29 cellular contexts compared by ENCODE assay signal in the genomic region with DNA sequence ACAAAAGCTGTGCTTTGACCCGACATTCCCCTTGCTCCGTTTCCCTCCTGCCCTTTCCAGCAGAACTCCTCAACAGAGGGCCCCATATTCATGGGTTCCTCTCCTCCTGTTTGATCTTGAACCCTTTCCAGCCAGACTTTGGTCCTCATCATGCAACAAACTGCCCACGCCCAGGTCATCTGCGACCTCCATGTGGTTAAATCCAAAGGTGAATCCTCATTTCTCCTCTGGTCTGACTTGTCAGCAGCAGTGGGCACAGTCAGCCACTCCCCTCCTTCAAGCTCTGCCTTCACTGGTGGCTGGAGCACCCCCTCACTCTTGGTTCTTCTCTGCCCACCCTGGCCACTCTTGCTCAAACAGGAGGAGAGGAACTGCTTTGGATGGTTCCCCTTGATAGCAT. TPM values are rescaled to one million over a fixed set of nuclear protein-coding genes. Genes with fewer than 3 reads are reported as not detected.
DNase-seq lines count a peak whose midpoint lies in the region; ATAC-seq, FAIRE-seq and TF ChIP-seq lines count a peak whose summit lies in the region.
"Had no signal": no experiment of that assay in that cellular context is flagged by ENCODE, and none has a peak within 500 bp of the region (broad histone marks: within the 10 kb centered on the region; RNA-seq: fewer than 3 reads in every experiment).

No MANE protein-coding gene starts in this region.

- H3K23me2 ChIP-seq in H1 (ENCODE audit: low read depth, low read length) = peaks cover 7% of the 10 kb centered on the region; the same call in 1 of the 2 replicates

- CTCF ChIA-PET in H1 (lab: Charles Lee; ENCODE audit: partially characterized antibody) = interaction anchor here (0.8 to 13.1 kb wide), 18 partner anchors 9 to 395 kb away, joined by 3 to 261 read pairs (median 8); a partner anchor contains a TSS

- no peak overlapping the region for H2BK15ac ChIP-seq in H1 (ENCODE audit: low read length)
- H2BK15ac ChIP-seq in mesenchymal stem cell (ENCODE audit: low read depth, poor library complexity, severe bottlenecking) = no peak overlapping the region

- H3K79me1 ChIP-seq in H1 (ENCODE audit: low read depth, low read length) = no peaks in the 10 kb centered on the region
- H3K79me1 ChIP-seq in mesenchymal stem cell (replicated peaks; ENCODE audit: low read length, poor library complexity, severe bottlenecking) = peaks cover 51% of the 10 kb centered on the region

- no peak overlapping the region for H2AFZ ChIP-seq in H1 (ENCODE audit: low read length)
- H2AFZ ChIP-seq in mesenchymal stem cell (ENCODE audit: low read depth, low read length) = no peak overlapping the region

- H3K27me3 ChIP-seq in H1 (replicated peaks in 1 of 4; ENCODE audit: control insufficient read depth in 3 of 4, extremely low read depth in 1 of 4, insufficient read depth in 3 of 4, low read length in 3 of 4) (peaks cover 0 to 4% (median under 1%) of the 10 kb centered on the region in 4 experiments; a peak in 4 of 7 replicates), mesenchymal stem cell (ENCODE audit: control insufficient read depth in 1 of 2, insufficient read depth in 1 of 2, low read length in 2 of 2) (no peaks in the 10 kb centered on the region), stomach smooth muscle (ENCODE audit: control insufficient read depth in 1 of 2, insufficient read depth in 2 of 2, low read length in 2 of 2) (no peaks in the 10 kb centered on the region)
- H3K27me3 ChIP-seq: breast epithelium, stomach, upper lobe of right lung had no signal

- H2BK5ac ChIP-seq in H1 (ENCODE audit: low read depth, low read length) (no peak overlapping the region), mesenchymal stem cell (ENCODE audit: low read depth, low read length, poor library complexity, severe bottlenecking) (no peak overlapping the region)

- FAIRE-seq in H1 (lab: Jason Lieb, UNC) = no peak
- FAIRE-seq in urothelium cell line (lab: Jason Lieb, UNC) = no peak
- FAIRE-seq: endometrium, HTR-8/SVneo, RCC 7860 had no signal

- no peak overlapping the region for H3K14ac ChIP-seq in H1 (ENCODE audit: insufficient read length)
- peak overlapping the region in 1 of 2 experiments; percentile 24 for H3K14ac ChIP-seq in mesenchymal stem cell (ENCODE audit: low read length in 2 of 2)

- no peak overlapping the region for H2BK120ac ChIP-seq in H1 (replicated peaks; ENCODE audit: low read depth, low read length)
- no peak overlapping the region for H2BK120ac ChIP-seq in mesenchymal stem cell (ENCODE audit: low read depth, low read length)

- H3K4me3 ChIP-seq in H1 (ENCODE audit: extremely low read depth in 1 of 4, insufficient read depth in 2 of 4, low read depth in 3 of 4, low read length in 4 of 4) = no peak overlapping the region
- H3K4me3 ChIP-seq in mesenchymal stem cell (ENCODE audit: insufficient read depth in 1 of 2, low read depth in 1 of 2, low read length in 2 of 2) = no peak overlapping the region
- H3K4me3 ChIP-seq in stomach smooth muscle (ENCODE audit: low read length in 2 of 2) = peak overlapping the region in 1 of 2 donors; percentile 98
- H3K4me3 ChIP-seq: breast epithelium, SK-N-MC, stomach, upper lobe of right lung had no signal

- TF ChIP-seq CTCF in H1 (IDR thresholded peaks at IDR 0.05; ENCODE audit: control extremely low read depth in 1 of 3, insufficient read depth in 1 of 3, low read depth in 1 of 3, low read length in 3 of 3) = no peak

- no peak for ATAC-seq in activated naive CD8-positive, alpha-beta T cell treated with anti-CD3 and anti-CD28 coated beads, Interleukin-2, amount 10 ng/mL, durations not matched to agents 7 days and 5 days (ENCODE audit: low read depth)
- no peak for ATAC-seq in HG02852 (IDR thresholded peaks at IDR 0.05; ENCODE audit: unreplicated experiment)
- ATAC-seq: activated CD4-positive, alpha-beta T cell treated with anti-CD3 and anti-CD28 coated beads for 36 hours; activated T-cell treated with anti-CD3 and anti-CD28 coated beads, Interleukin-2, amount 50 U/mL, for 72 hours; sciatic nerve; upper lobe of right lung had no signal

- H3K9me3 ChIP-seq in H1 (ENCODE audit: insufficient read depth in 2 of 2, low read depth in 1 of 2, low read length in 1 of 2) (no peaks in the 10 kb centered on the region), mesenchymal stem cell (ENCODE audit: control insufficient read depth, low read length) (no peaks in the 10 kb centered on the region), stomach smooth muscle (ENCODE audit: control insufficient read depth in 2 of 2, low read length in 2 of 2) (no peaks in the 10 kb centered on the region)
- H3K9me3 ChIP-seq: breast epithelium, stomach, upper lobe of right lung had no signal

- no peak for DNase-seq in activated naive CD8-positive, alpha-beta T cell treated with anti-CD3 and anti-CD28 coated beads, Interleukin-2, amount 10 ng/mL, durations not matched to agents 7 days and 5 days
- no peak for DNase-seq in activated naive CD8-positive, alpha-beta T cell treated with anti-CD3 and anti-CD28 coated beads for 36 hours
- no peak for DNase-seq in H1 (ENCODE audit: low read depth in 1 of 2, low spot score in 2 of 2)
- DNase-seq in mesenchymal stem cell = no peak
- DNase-seq in urothelium cell line (ENCODE audit: low spot score) = no peak
- DNase-seq in cerebellum (ENCODE audit: low spot score) = no peak
- DNase-seq: activated CD4-positive, alpha-beta T cell treated with anti-CD3 and anti-CD28 coated beads for 36 hours; activated CD8-positive, alpha-beta memory T cell treated with anti-CD3 and anti-CD28 coated beads for 24 hours; activated naive CD4-positive, alpha-beta T cell treated with Interleukin-2 at 50 U/mL for 16 hours; activated T-cell treated with anti-CD3 and anti-CD28 coated beads, Interleukin-2, amount 50 U/mL, for 72 hours; amniotic stem cell; cortex of kidney; GOT3; NCI-H1694 treated with DMSO at 0.1 percent for 48 hours; NCI-H2171 treated with DMSO at 0.1 percent for 48 hours; NCI-H524 treated with DMSO at 0.1 percent for 48 hours; stomach; upper lobe of right lung had no signal

- H2BK20ac ChIP-seq in H1 (ENCODE audit: low read length) = no peak overlapping the region

- H3K27ac Mint-ChIP-seq in activated naive CD8-positive, alpha-beta T cell treated with anti-CD3 and anti-CD28 coated beads, Interleukin-2, amount 10 ng/mL, durations not matched to agents 7 days and 5 days = peak overlapping the region; percentile 27
- no peak overlapping the region for H3K27ac Mint-ChIP-seq in activated naive CD8-positive, alpha-beta T cell treated with anti-CD3 and anti-CD28 coated beads for 36 hours
- H3K27ac Mint-ChIP-seq: activated CD4-positive, alpha-beta T cell treated with anti-CD3 and anti-CD28 coated beads for 36 hours; activated T-cell treated with anti-CD3 and anti-CD28 coated beads, Interleukin-2, amount 50 U/mL, for 72 hours; nephron; T-helper 1 cell treated with Interleukin-12 subunit alpha and Interleukin-12 subunit beta and Interleukin-4 antibody, amounts not matched to agents 30 μg/mL and 1 μg/mL, for 36 hours had no signal

- H3K23ac ChIP-seq in H1 (ENCODE audit: insufficient read length) = no peak overlapping the region
- no peak overlapping the region for H3K23ac ChIP-seq in mesenchymal stem cell (ENCODE audit: low read length in 2 of 2)

- H3K9ac ChIP-seq in H1 (replicated peaks in 1 of 4; ENCODE audit: extremely low read depth in 1 of 4, low read depth in 3 of 4, low read length in 3 of 4) (no peak overlapping the region), mesenchymal stem cell (ENCODE audit: low read length) (no peak overlapping the region), stomach smooth muscle (ENCODE audit: low read length in 2 of 2) (peak overlapping the region; percentile 36 to 40)

- H3K27ac ChIP-seq in H1 (ENCODE audit: low read depth, low read length) = no peak overlapping the region
- no peak overlapping the region for H3K27ac ChIP-seq in mesenchymal stem cell (ENCODE audit: low read length, poor library complexity, severe bottlenecking)
- peak overlapping the region; percentile 97 for H3K27ac ChIP-seq in stomach smooth muscle (ENCODE audit: low read length)
- H3K27ac ChIP-seq: 22Rv1, breast epithelium, SK-N-MC, upper lobe of right lung had no signal

- H3K36me3 Mint-ChIP-seq in activated naive CD8-positive, alpha-beta T cell treated with anti-CD3 and anti-CD28 coated beads, Interleukin-2, amount 10 ng/mL, durations not matched to agents 7 days and 5 days = peaks cover 2% of the 10 kb centered on the region
- no peaks in the 10 kb centered on the region for H3K36me3 Mint-ChIP-seq in activated naive CD8-positive, alpha-beta T cell treated with anti-CD3 and anti-CD28 coated beads for 36 hours

- no peaks in the 10 kb centered on the region for H4K20me1 ChIP-seq in H1 (replicated peaks in 1 of 2; ENCODE audit: control insufficient read depth in 1 of 2, insufficient read depth in 2 of 2, low read length in 2 of 2)

- H3K4me2 ChIP-seq in H1 (ENCODE audit: insufficient read depth in 1 of 2, low read depth in 2 of 2, low read length in 2 of 2) (no peak overlapping the region), mesenchymal stem cell (ENCODE audit: low read length, poor library complexity, severe bottlenecking) (no peak overlapping the region)

- no peaks in the 10 kb centered on the region for H3K36me3 ChIP-seq in H1 (ENCODE audit: control insufficient read depth in 2 of 4, insufficient read depth in 4 of 4, low read length in 3 of 4)
- peaks cover 38 to 43% of the 10 kb centered on the region in 2 experiments for H3K36me3 ChIP-seq in mesenchymal stem cell (ENCODE audit: control insufficient read depth in 1 of 2, insufficient read depth in 2 of 2, low read depth in 1 of 2, low read length in 2 of 2)
- peaks cover 13 to 25% of the 10 kb centered on the region in 2 donors for H3K36me3 ChIP-seq in stomach smooth muscle (ENCODE audit: control insufficient read depth in 2 of 2, insufficient read depth in 2 of 2, low read length in 2 of 2)
- H3K36me3 ChIP-seq: breast epithelium had no signal

- H3K4me3 Mint-ChIP-seq in activated naive CD8-positive, alpha-beta T cell treated with anti-CD3 and anti-CD28 coated beads, Interleukin-2, amount 10 ng/mL, durations not matched to agents 7 days and 5 days = no peak overlapping the region
- no peak overlapping the region for H3K4me3 Mint-ChIP-seq in activated naive CD8-positive, alpha-beta T cell treated with anti-CD3 and anti-CD28 coated beads for 36 hours
- H3K4me3 Mint-ChIP-seq: activated CD4-positive, alpha-beta T cell treated with anti-CD3 and anti-CD28 coated beads for 36 hours; activated T-cell treated with anti-CD3 and anti-CD28 coated beads, Interleukin-2, amount 50 U/mL, for 72 hours; T-helper 1 cell treated with Interleukin-12 subunit alpha and Interleukin-12 subunit beta and Interleukin-4 antibody, amounts not matched to agents 30 μg/mL and 1 μg/mL, for 36 hours had no signal

- H2AK5ac ChIP-seq in H1 (ENCODE audit: low read depth, low read length) (0 out of 2 replicates have a peak overlapping the region, but pooled peaks have one; percentile 65), mesenchymal stem cell (ENCODE audit: low read length, severe bottlenecking) (peak overlapping the region; percentile 43)

- H4K8ac ChIP-seq in H1 (ENCODE audit: extremely low read depth, insufficient read depth, low read length) = no peak overlapping the region
- no peak overlapping the region for H4K8ac ChIP-seq in mesenchymal stem cell (ENCODE audit: low read length)

- H2BK12ac ChIP-seq in H1 (ENCODE audit: low read depth, low read length) (no peak overlapping the region), mesenchymal stem cell (ENCODE audit: low read length in 2 of 2) (no peak overlapping the region)

- H3K18ac ChIP-seq in H1 (ENCODE audit: extremely low read depth, low read length) = no peak overlapping the region
- H3K18ac ChIP-seq in mesenchymal stem cell (ENCODE audit: low read depth in 1 of 2, low read length in 2 of 2) = no peak overlapping the region

- no peaks in the 10 kb centered on the region for H3K9me3 Mint-ChIP-seq in activated naive CD8-positive, alpha-beta T cell treated with anti-CD3 and anti-CD28 coated beads, Interleukin-2, amount 10 ng/mL, durations not matched to agents 7 days and 5 days
- H3K9me3 Mint-ChIP-seq in activated naive CD8-positive, alpha-beta T cell treated with anti-CD3 and anti-CD28 coated beads for 36 hours = no peaks in the 10 kb centered on the region
- H3K9me3 Mint-ChIP-seq: activated T-cell treated with anti-CD3 and anti-CD28 coated beads, Interleukin-2, amount 50 U/mL, for 72 hours; nephron; T-helper 1 cell treated with Interleukin-12 subunit alpha and Interleukin-12 subunit beta and Interleukin-4 antibody, amounts not matched to agents 30 μg/mL and 1 μg/mL, for 36 hours had no signal

- H3K4me1 Mint-ChIP-seq in activated naive CD8-positive, alpha-beta T cell treated with anti-CD3 and anti-CD28 coated beads, Interleukin-2, amount 10 ng/mL, durations not matched to agents 7 days and 5 days = peaks cover 11% of the 10 kb centered on the region
- peaks cover 17% of the 10 kb centered on the region for H3K4me1 Mint-ChIP-seq in activated naive CD8-positive, alpha-beta T cell treated with anti-CD3 and anti-CD28 coated beads for 36 hours

- H4K91ac ChIP-seq in H1 (replicated peaks; ENCODE audit: insufficient read length, low read length) (no peak overlapping the region), mesenchymal stem cell (ENCODE audit: low read length) (no peak overlapping the region)

- H3K56ac ChIP-seq in H1 (replicated peaks; ENCODE audit: insufficient read length, low read depth, low read length) = no peak overlapping the region

- H3K4me1 ChIP-seq in H1 (replicated peaks in 1 of 4; ENCODE audit: control insufficient read depth in 3 of 4, insufficient read depth in 4 of 4, low read length in 3 of 4) (peaks cover 0 to 11% (median 7%) of the 10 kb centered on the region in 4 experiments; a peak in 5 of 7 replicates), mesenchymal stem cell (ENCODE audit: control insufficient read depth, insufficient read depth, low read depth, low read length) (peaks cover 32% of the 10 kb centered on the region), stomach smooth muscle (ENCODE audit: control insufficient read depth, insufficient read depth, low read length) (peaks cover 71% of the 10 kb centered on the region)

- no peak for TF ChIP-seq RAD21 in H1 (IDR thresholded peaks at IDR 0.05 in 1 of 2, conservative IDR thresholded peaks at IDR 0.05 in 1 of 2; ENCODE audit: low read depth in 2 of 2, low read length in 2 of 2)

- no peak for TF ChIP-seq POLR2A in H1 (IDR thresholded peaks at IDR 0.05; ENCODE audit: control extremely low read depth in 1 of 2, low read depth in 2 of 2, low read length in 2 of 2)

- H4K5ac ChIP-seq in H1 (ENCODE audit: insufficient read length, low read depth, low read length) = no peak overlapping the region

- no peaks in the 10 kb centered on the region for H3K27me3 Mint-ChIP-seq in activated naive CD8-positive, alpha-beta T cell treated with anti-CD3 and anti-CD28 coated beads, Interleukin-2, amount 10 ng/mL, durations not matched to agents 7 days and 5 days
- no peaks in the 10 kb centered on the region for H3K27me3 Mint-ChIP-seq in activated naive CD8-positive, alpha-beta T cell treated with anti-CD3 and anti-CD28 coated beads for 36 hours
- H3K27me3 Mint-ChIP-seq: activated CD4-positive, alpha-beta T cell treated with anti-CD3 and anti-CD28 coated beads for 36 hours had no signal

- no peak for TF ChIP-seq EP300 in H1 (IDR thresholded peaks at IDR 0.05; ENCODE audit: borderline replicate concordance in 1 of 2, low read depth in 2 of 2, low read length in 2 of 2)

- H3K4ac ChIP-seq in H1 (replicated peaks; ENCODE audit: insufficient read length, low read depth, low read length) (no peak overlapping the region), mesenchymal stem cell (ENCODE audit: low read depth in 1 of 2, low read length in 2 of 2) (no peak overlapping the region)

- WGBS in H1 (ENCODE audit: extremely low coverage in 1 of 2, insufficient coverage in 1 of 2, insufficient read length in 1 of 2, insufficient replicate concordance in 2 of 2, low coverage in 1 of 2, low lambda C conversion rate in 2 of 2, missing lambda C conversion rate in 1 of 2), 2 experiments = 90% methylated on average over 4 of the region's 4 CpGs; no CpG with 5 or more reads in 1 of the 2 experiments
- 90% methylated on average over 4 of the region's 4 CpGs for WGBS in mesenchymal stem cell

- POLR2A ChIA-PET in activated naive CD8-positive, alpha-beta T cell treated with anti-CD3 and anti-CD28 coated beads, Interleukin-2, amount 10 ng/mL, durations not matched to agents 7 days and 5 days (lab: Charles Lee) = interaction anchor here (1.1 kb wide), 1 partner anchor 72 kb away, joined by 3 read pairs; no protein-coding TSS in a partner anchor
- POLR2A ChIA-PET in H1 (lab: Charles Lee; ENCODE audit: partially characterized antibody) = interaction anchor here (0.5 to 1.1 kb wide), 3 partner anchors 8 to 202 kb away, joined by 3 to 6 read pairs (median 5); a partner anchor contains a TSS

- H3K79me2 ChIP-seq in H1 (ENCODE audit: control insufficient read depth in 1 of 2, insufficient read depth in 2 of 2, low read length in 2 of 2) = no peaks in the 10 kb centered on the region

RNA-seq across cellular contexts. Expression of a gene that starts 2.7 kb away (rescaled TPM):
- 10 to 100 TPM; 13.8 to 14.8 TPM for total RNA-seq in activated naive CD8-positive, alpha-beta T cell treated with anti-CD3 and anti-CD28 coated beads, Interleukin-2, amount 10 ng/mL, durations not matched to agents 7 days and 5 days
- 1 to 10 TPM; 5.9 to 6.0 TPM for total RNA-seq in activated naive CD8-positive, alpha-beta T cell treated with anti-CD3 and anti-CD28 coated beads for 36 hours
- 11.1 and 11.2 TPM in 2 replicates for total RNA-seq in H1 (2021; fragmentation: NEBNext Ultra II Directional; extraction: Animal tissue kit (Norgen Biotek cat#: 25700))
- polyA plus RNA-seq in H1 (2011; rRNA removed) = 11.3 and 16.1 TPM in 2 replicates
- polyA plus RNA-seq in H1 (2011; cell fraction: cytosol; rRNA removed) = 11.0 TPM
- polyA plus RNA-seq in H1 (2011; cell fraction: nucleus; rRNA removed) = 19.6 TPM
- polyA plus RNA-seq in H1 (2012, experiment 1 of 2) = 9.2 to 14.1 TPM (median 13.6 TPM) in 4 replicates
- polyA plus RNA-seq in H1 (2012, experiment 2 of 2) = 16.1 TPM
- 8.8 TPM for polyA plus RNA-seq in H1 (2013, experiment 1 of 2)
- 7.7 TPM for polyA plus RNA-seq in H1 (2013, experiment 2 of 2)
- polyA minus RNA-seq in H1 (2011; rRNA and poly(A)+ RNA removed) = 9.0 and 12.8 TPM in 2 replicates
- polyA minus RNA-seq in H1 (2011; cell fraction: cytosol; rRNA and poly(A)+ RNA removed) = 4.8 TPM
- 22.9 TPM for polyA minus RNA-seq in H1 (2011; cell fraction: nucleus; rRNA and poly(A)+ RNA removed)
- 42.4 TPM for polyA plus RNA-seq in mesenchymal stem cell (2013, experiment 1 of 2)
- 39.8 TPM for polyA plus RNA-seq in mesenchymal stem cell (2013, experiment 2 of 2)
- total RNA-seq in cerebellum = 10.0 TPM

RNA-seq across cellular contexts. Expression of a gene that starts 18.7 kb away (rescaled TPM):
- total RNA-seq in activated naive CD8-positive, alpha-beta T cell treated with anti-CD3 and anti-CD28 coated beads, Interleukin-2, amount 10 ng/mL, durations not matched to agents 7 days and 5 days = not detected
- not detected for total RNA-seq in activated naive CD8-positive, alpha-beta T cell treated with anti-CD3 and anti-CD28 coated beads for 36 hours
- 0.04 and 0.06 TPM in 2 replicates for total RNA-seq in H1 (2021; fragmentation: NEBNext Ultra II Directional; extraction: Animal tissue kit (Norgen Biotek cat#: 25700))
- 0.06 and 0.13 TPM in 2 replicates for polyA plus RNA-seq in H1 (2011; rRNA removed)
- 0.16 TPM for polyA plus RNA-seq in H1 (2011; cell fraction: cytosol; rRNA removed)
- 0.34 TPM for polyA plus RNA-seq in H1 (2011; cell fraction: nucleus; rRNA removed)
- polyA plus RNA-seq in H1 (2012, experiment 1 of 2) = 0.20 to 0.34 TPM (median 0.27 TPM) in 4 replicates
- 0.07 TPM for polyA plus RNA-seq in H1 (2012, experiment 2 of 2)
- 0.04 TPM for polyA plus RNA-seq in H1 (2013, experiment 1 of 2)
- 0.04 TPM for polyA plus RNA-seq in H1 (2013, experiment 2 of 2)
- polyA minus RNA-seq in H1 (2011; rRNA and poly(A)+ RNA removed) = 0.09 and 0.22 TPM in 2 replicates
- polyA minus RNA-seq in H1 (2011; cell fraction: cytosol; rRNA and poly(A)+ RNA removed) = 0.29 TPM
- 0.30 TPM for polyA minus RNA-seq in H1 (2011; cell fraction: nucleus; rRNA and poly(A)+ RNA removed)
- 0.23 TPM for polyA plus RNA-seq in mesenchymal stem cell (2013, experiment 1 of 2)
- 0.25 TPM for polyA plus RNA-seq in mesenchymal stem cell (2013, experiment 2 of 2)
- total RNA-seq in cerebellum = 0.45 TPM

Comparison
In these comparisons a context has a peak if more than half of its experiments do, and no peak if none do; other contexts are left out.
1. H3K9ac ChIP-seq: peak in stomach smooth muscle (2 of 2); none in H1 (0 of 4) and mesenchymal stem cell (single experiment).